In genomic region chr12:32596031-32596430, GRCh38 we compare ENCODE assay signal across 27 cellular contexts.
"Had no signal": no experiment of that assay in that cellular context is flagged by ENCODE, and none has a peak within 500 bp of the region (broad histone marks: within the 10 kb centered on the region; RNA-seq: fewer than 3 reads in every experiment).

No MANE protein-coding gene starts in this region.

- H3K4me2 ChIP-seq: neural progenitor cell had no signal

- H3K4me3 Mint-ChIP-seq: immature natural killer cell; naive thymus-derived CD8-positive, alpha-beta T cell; nephron; neural progenitor cell; stimulated activated naive B cell treated with anti-CD40 and anti-IgM and Interleukin-4, amounts not matched to agents 10 μg/mL and 1 μg/mL and 100 μg/mL, for 72 hours had no signal

- DNase-seq: hippocampal formation; immature natural killer cell; kidney; left colon; left lung; lower lobe of right lung; mammary epithelial cell; naive thymus-derived CD8-positive, alpha-beta T cell; ovary; retina; right cardiac atrium; stimulated activated CD4-positive, alpha-beta T cell treated with anti-CD3 and anti-CD28 coated beads, Interleukin-12 subunit alpha, Interleukin-12 subunit beta, amount 100 ng/mL, for 4 hours; stimulated activated CD4-positive, alpha-beta T cell treated with anti-CD3 and anti-CD28 coated beads, Interleukin-15, amount 100 ng/mL, for 24 hours; stimulated activated CD4-positive, alpha-beta T cell treated with anti-CD3 and anti-CD28 coated beads, Interleukin-2, amount 100 ng/mL, for 24 hours; stimulated activated CD4-positive, alpha-beta T cell treated with anti-CD3 and anti-CD28 coated beads, Interleukin-4, amount 100 ng/mL, for 1 hour; stimulated activated naive B cell treated with anti-CD40 and anti-IgM and Interleukin-4, amounts not matched to agents 10 μg/mL and 1 μg/mL and 100 μg/mL, for 72 hours; stimulated activated naive CD8-positive, alpha-beta T cell treated with anti-CD3 and anti-CD28 coated beads, Interleukin-15, Interleukin-2, amounts not matched to agents 100 U/mL and 50 U/mL, for 24 hours; stomach; testis; thyroid gland; trophoblast cell; upper lobe of right lung had no signal

- H3K27me3 ChIP-seq: left lung, neural progenitor cell, ovary, stomach, testis, thyroid gland, upper lobe of right lung had no signal

- H3K9me3 ChIP-seq: left lung, lower lobe of right lung, ovary, prostate gland, stomach, testis, thyroid gland, upper lobe of right lung had no signal

- H3K4me1 ChIP-seq: lower lobe of right lung, prostate gland, testis, thyroid gland, upper lobe of right lung had no signal

- H3K4me1 Mint-ChIP-seq: immature natural killer cell; naive thymus-derived CD8-positive, alpha-beta T cell; nephron; stimulated activated naive B cell treated with anti-CD40 and anti-IgM and Interleukin-4, amounts not matched to agents 10 μg/mL and 1 μg/mL and 100 μg/mL, for 72 hours had no signal

- H3K9me3 Mint-ChIP-seq: immature natural killer cell; naive thymus-derived CD8-positive, alpha-beta T cell; nephron; stimulated activated naive B cell treated with anti-CD40 and anti-IgM and Interleukin-4, amounts not matched to agents 10 μg/mL and 1 μg/mL and 100 μg/mL, for 72 hours had no signal

- H2AFZ ChIP-seq: neural progenitor cell had no signal

- H3K36me3 Mint-ChIP-seq: immature natural killer cell; stimulated activated naive B cell treated with anti-CD40 and anti-IgM and Interleukin-4, amounts not matched to agents 10 μg/mL and 1 μg/mL and 100 μg/mL, for 72 hours had no signal

- H3K27ac Mint-ChIP-seq: immature natural killer cell; naive thymus-derived CD8-positive, alpha-beta T cell; nephron; neural progenitor cell; stimulated activated naive B cell treated with anti-CD40 and anti-IgM and Interleukin-4, amounts not matched to agents 10 μg/mL and 1 μg/mL and 100 μg/mL, for 72 hours had no signal

- H3K27ac ChIP-seq: left lung, lower lobe of right lung, neural progenitor cell, ovary, prostate gland, skin epidermis, stomach, testis, thyroid gland, upper lobe of right lung had no signal

- ATAC-seq: left colon; left lung; lower lobe of right lung; naive thymus-derived CD8-positive, alpha-beta T cell; right cardiac atrium; sciatic nerve; stimulated activated naive B cell treated with anti-CD40 and anti-IgM and Interleukin-4, amounts not matched to agents 10 μg/mL and 1 μg/mL and 100 μg/mL, for 72 hours; stimulated activated naive CD8-positive, alpha-beta T cell treated with anti-CD3 and anti-CD28 coated beads, Interleukin-15, Interleukin-2, amounts not matched to agents 100 U/mL and 50 U/mL, for 24 hours; upper lobe of right lung had no signal

- H3K36me3 ChIP-seq: ovary, prostate gland had no signal

- H3K27me3 Mint-ChIP-seq: naive thymus-derived CD8-positive, alpha-beta T cell; stimulated activated naive B cell treated with anti-CD40 and anti-IgM and Interleukin-4, amounts not matched to agents 10 μg/mL and 1 μg/mL and 100 μg/mL, for 72 hours had no signal

- H3K4me3 ChIP-seq: left lung, lower lobe of right lung, neural progenitor cell, ovary, prostate gland, skin epidermis, stomach, testis, thyroid gland, upper lobe of right lung had no signal
